Comparison of ENCODE assay signal across 26 cellular contexts in the genomic region with DNA sequence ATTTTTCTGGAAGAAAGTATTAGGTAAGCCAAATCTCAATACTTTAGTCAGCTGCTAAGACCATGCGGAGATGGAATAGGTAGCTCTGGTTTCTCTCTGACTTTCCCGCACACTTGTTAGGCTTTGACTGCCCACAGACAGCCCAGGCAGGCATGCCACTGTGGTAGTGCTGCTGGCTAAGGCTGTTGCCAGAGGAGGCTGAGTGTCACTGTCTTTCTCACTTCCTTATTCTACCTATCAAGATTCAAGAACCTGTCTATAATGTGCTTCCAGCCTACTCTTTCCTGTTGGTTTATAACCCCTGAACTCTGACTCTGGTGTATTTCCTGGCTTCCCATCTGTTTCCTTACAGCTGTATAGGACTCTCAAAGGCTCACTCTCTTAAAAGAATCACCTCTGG.
DNase-seq lines count a peak whose midpoint lies in the region; ATAC-seq and TF ChIP-seq lines count a peak whose summit lies in the region.
"Had no signal": no experiment of that assay in that cellular context is flagged by ENCODE, and none has a peak within 500 bp of the region (broad histone marks: within the 10 kb centered on the region; RNA-seq: fewer than 3 reads in every experiment).

No MANE protein-coding gene starts in this region.

- peaks cover 1% of the 10 kb centered on the region for H3K27me3 Mint-ChIP-seq in endothelial cell (ENCODE audit: unreplicated experiment)
- H3K27me3 Mint-ChIP-seq: activated naive CD4-positive, alpha-beta T cell treated with anti-CD3 and anti-CD28 coated beads, Interleukin-2, amount 10 ng/mL, durations not matched to agents 7 days and 5 days; central memory CD8-positive, alpha-beta T cell had no signal

- peak overlapping the region; percentile 72 for H3K27ac Mint-ChIP-seq in endothelial cell (ENCODE audit: unreplicated experiment)
- H3K27ac Mint-ChIP-seq: activated CD8-positive, alpha-beta T cell treated with anti-CD3 and anti-CD28 coated beads, Interleukin-2, amount 10 ng/mL, durations not matched to agents 7 days and 5 days; activated naive CD4-positive, alpha-beta T cell treated with anti-CD3 and anti-CD28 coated beads, Interleukin-2, amount 10 ng/mL, durations not matched to agents 7 days and 5 days; activated T-helper 17 cell treated with anti-CD3 and anti-CD28 coated beads, Interleukin-2, amount 50 U/mL, for 72 hours had no signal

- H3K9me3 Mint-ChIP-seq in endothelial cell (ENCODE audit: unreplicated experiment) = no peaks in the 10 kb centered on the region
- H3K9me3 Mint-ChIP-seq: activated naive CD4-positive, alpha-beta T cell treated with anti-CD3 and anti-CD28 coated beads, Interleukin-2, amount 10 ng/mL, durations not matched to agents 7 days and 5 days; central memory CD8-positive, alpha-beta T cell had no signal

- no peaks in the 10 kb centered on the region for H3K36me3 Mint-ChIP-seq in endothelial cell (ENCODE audit: low read depth, unreplicated experiment)
- H3K36me3 Mint-ChIP-seq: activated naive CD4-positive, alpha-beta T cell treated with anti-CD3 and anti-CD28 coated beads, Interleukin-2, amount 10 ng/mL, durations not matched to agents 7 days and 5 days had no signal

- no peak for TF ChIP-seq CTCF in endothelial cell (IDR thresholded peaks at IDR 0.05; ENCODE audit: unreplicated experiment)

- DNase-seq in endothelial cell (ENCODE audit: low spot score) (no peak), NCI-H2107 treated with DMSO at 0.1 percent for 48 hours (lab: John Stamatoyannopoulos, UW; ENCODE audit: unreplicated experiment) (no peak), T-helper 2 cell (no peak)
- DNase-seq: activated CD8-positive, alpha-beta T cell treated with anti-CD3 and anti-CD28 coated beads, Interleukin-2, amount 10 ng/mL, durations not matched to agents 7 days and 5 days; activated naive CD4-positive, alpha-beta T cell treated with anti-CD3 and anti-CD28 coated beads, Interleukin-2, amount 10 ng/mL, durations not matched to agents 7 days and 5 days; adrenal gland; body of pancreas; foreskin fibroblast; GF-D8; heart left ventricle; NCI-H1092 treated with DMSO at 0.1 percent for 48 hours; NCI-H2029; NCI-H524; NK-92 treated with Interleukin-12 subunit alpha and Interleukin-12 subunit beta, amount 100 ng/mL, for 24 hours; Right ventricle myocardium superior; stimulated activated naive CD4-positive, alpha-beta T cell treated with Interleukin-2 at 50 U/mL for 16 hours; upper lobe of right lung had no signal

- peak; percentile 63 for ATAC-seq in GM18498 (IDR thresholded peaks at IDR 0.05; ENCODE audit: unreplicated experiment)
- ATAC-seq in GM19351 (IDR thresholded peaks at IDR 0.05; ENCODE audit: unreplicated experiment) = peak; percentile 71
- ATAC-seq in HG03432 (IDR thresholded peaks at IDR 0.05; ENCODE audit: unreplicated experiment) = peak; percentile 46
- ATAC-seq in HG02763 (IDR thresholded peaks at IDR 0.05; ENCODE audit: unreplicated experiment) = no peak
- ATAC-seq in SK-N-SH treated with all-trans-retinoic acid at 6 μM for 48 hours = no peak
- ATAC-seq: activated CD8-positive, alpha-beta T cell treated with anti-CD3 and anti-CD28 coated beads, Interleukin-2, amount 10 ng/mL, durations not matched to agents 7 days and 5 days; activated T-helper 17 cell treated with anti-CD3 and anti-CD28 coated beads, Interleukin-2, amount 50 U/mL, for 72 hours; body of pancreas; esophagus mucosa; heart left ventricle; K562; upper lobe of right lung had no signal

- H3K4me3 Mint-ChIP-seq in endothelial cell (ENCODE audit: unreplicated experiment) = no peak overlapping the region
- H3K4me3 Mint-ChIP-seq: activated CD8-positive, alpha-beta T cell treated with anti-CD3 and anti-CD28 coated beads, Interleukin-2, amount 10 ng/mL, durations not matched to agents 7 days and 5 days; activated naive CD4-positive, alpha-beta T cell treated with anti-CD3 and anti-CD28 coated beads, Interleukin-2, amount 10 ng/mL, durations not matched to agents 7 days and 5 days; activated T-helper 17 cell treated with anti-CD3 and anti-CD28 coated beads, Interleukin-2, amount 50 U/mL, for 72 hours; central memory CD8-positive, alpha-beta T cell had no signal

- peaks cover 19% of the 10 kb centered on the region for H3K4me1 Mint-ChIP-seq in endothelial cell (ENCODE audit: unreplicated experiment)
- H3K4me1 Mint-ChIP-seq: activated naive CD4-positive, alpha-beta T cell treated with anti-CD3 and anti-CD28 coated beads, Interleukin-2, amount 10 ng/mL, durations not matched to agents 7 days and 5 days; activated T-helper 17 cell treated with anti-CD3 and anti-CD28 coated beads, Interleukin-2, amount 50 U/mL, for 72 hours; central memory CD8-positive, alpha-beta T cell had no signal

TF ChIP-seq in SK-N-SH treated with all-trans-retinoic acid at 6 μM for 48 hours, 23 proteins besides CTCF, POLR2A, EP300 and RAD21:
- TF ChIP-seq ZNF8 (CRISPR knock-in tag; IDR thresholded peaks at IDR 0.05) (no peak), TCF4 (CRISPR knock-in tag; IDR thresholded peaks at IDR 0.05; ENCODE audit: borderline replicate concordance) (no peak), CREB5 (CRISPR knock-in tag; IDR thresholded peaks at IDR 0.05; ENCODE audit: low read depth) (no peak), GLIS3 (CRISPR knock-in tag; IDR thresholded peaks at IDR 0.05) (no peak), ARNTL (CRISPR knock-in tag; IDR thresholded peaks at IDR 0.05; ENCODE audit: borderline replicate concordance, low read depth) (no peak), ZNF565 (CRISPR knock-in tag; conservative IDR thresholded peaks at IDR 0.05; ENCODE audit: low read depth) (no peak), CSDC2 (CRISPR knock-in tag; IDR thresholded peaks at IDR 0.05) (no peak), PPARA (CRISPR knock-in tag; IDR thresholded peaks at IDR 0.05; ENCODE audit: borderline replicate concordance) (no peak), ZFP3 (CRISPR knock-in tag; IDR thresholded peaks at IDR 0.05) (no peak), ESRRG (CRISPR knock-in tag; IDR thresholded peaks at IDR 0.05) (no peak), POU6F1 (CRISPR knock-in tag; IDR thresholded peaks at IDR 0.05; ENCODE audit: borderline replicate concordance, low read depth) (no peak), TSHZ2 (CRISPR knock-in tag; IDR thresholded peaks at IDR 0.05) (no peak), TOX (CRISPR knock-in tag; IDR thresholded peaks at IDR 0.05; ENCODE audit: borderline replicate concordance) (no peak)

Comparison
In these comparisons a context has a peak if more than half of its experiments do, and no peak if none do; other contexts are left out.
1. ATAC-seq: peak in GM18498 (single experiment), GM19351 (single experiment) and HG03432 (single experiment); none in HG02763 (single experiment) and SK-N-SH treated with all-trans-retinoic acid at 6 μM for 48 hours (single experiment).